9 cellular contexts compared by ENCODE assay signal in the genomic region with DNA sequence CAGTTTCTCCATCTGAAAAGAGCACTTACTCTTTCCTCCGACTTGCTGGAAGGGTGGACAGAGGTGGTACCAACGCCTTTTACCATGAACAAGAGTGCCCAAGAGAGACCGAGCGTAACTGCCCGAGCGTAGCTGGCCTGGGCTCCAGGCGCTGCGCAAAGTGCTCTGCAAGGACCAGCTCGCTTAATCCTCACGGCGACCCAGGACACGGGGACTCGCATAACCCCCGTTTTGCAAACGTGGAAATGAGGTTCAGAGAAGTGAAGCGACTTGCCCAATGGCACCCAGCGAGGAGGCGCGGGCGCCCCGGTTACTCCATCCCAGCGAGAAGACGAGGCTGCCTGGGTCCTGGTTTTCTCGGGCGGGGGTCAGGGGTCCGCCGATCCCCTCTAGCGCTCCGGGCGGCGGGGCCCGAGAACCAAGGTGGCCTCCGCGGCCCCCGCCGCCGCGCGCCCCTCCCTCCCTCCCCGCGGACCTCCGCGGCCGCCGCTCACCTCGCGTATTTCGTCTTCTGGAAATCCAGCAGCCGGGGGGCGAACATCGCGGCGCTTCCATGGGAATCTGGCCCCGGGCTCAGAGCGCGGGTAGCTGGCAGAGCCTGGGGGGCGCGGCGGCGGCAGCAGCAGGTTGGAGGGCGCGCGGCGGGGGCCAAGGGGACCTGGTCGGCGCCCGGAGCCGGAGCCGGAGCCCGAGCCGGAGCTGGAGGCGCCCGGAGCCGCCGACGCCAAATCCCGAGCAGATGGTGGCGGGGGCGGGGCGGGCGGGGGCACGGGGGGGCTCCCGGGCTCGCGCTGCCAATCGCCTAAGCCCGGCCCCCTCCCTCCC. TPM values are rescaled to one million over a fixed set of nuclear protein-coding genes. Genes with fewer than 3 reads are reported as not detected.
DNase-seq lines count a peak whose midpoint lies in the region; ATAC-seq and TF ChIP-seq lines count a peak whose summit lies in the region.
"Had no signal": no experiment of that assay in that cellular context is flagged by ENCODE, and none has a peak within 500 bp of the region (broad histone marks: within the 10 kb centered on the region; RNA-seq: fewer than 3 reads in every experiment).

A gene with protein sequence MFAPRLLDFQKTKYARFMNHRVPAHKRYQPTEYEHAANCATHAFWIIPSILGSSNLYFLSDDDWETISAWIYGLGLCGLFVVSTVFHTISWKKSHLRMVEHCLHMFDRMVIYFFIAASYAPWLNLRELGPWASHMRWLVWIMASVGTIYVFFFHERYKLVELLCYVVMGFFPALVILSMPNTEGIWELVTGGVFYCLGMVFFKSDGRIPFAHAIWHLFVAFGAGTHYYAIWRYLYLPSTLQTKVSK (minus strand): TSS at position 711 of the 825 bp plus-strand sequence. CDS start 170 bp downstream, at position 541.

- in situ Hi-C loops in GM13976 (cut with MboI; ENCODE audit: low sequenced_read_pairs, unreplicated experiment): no loop called here

- H4K5ac ChIP-seq in H9 (ENCODE audit: insufficient read length, low read depth, low read length): no peak within 1 kb of the TSS

- WGBS in H9 (ENCODE audit: extremely low coverage, insufficient read length, low lambda C conversion rate): no CpG with 5 or more reads among the region's 87 CpGs
- no CpG with 5 or more reads among the region's 87 CpGs for WGBS in neuronal stem cell (ENCODE audit: extremely low coverage in 2 of 2, insufficient read length in 2 of 2, insufficient replicate concordance in 1 of 2), 2 donors

- H3K9me3 Mint-ChIP-seq in CD8-positive, alpha-beta T cell: no peaks in the 10 kb centered on the region
- peaks cover 3% of the 10 kb centered on the region in 2 experiments; a peak in 2 of 5 replicates for H3K9me3 Mint-ChIP-seq in H9
- H3K9me3 Mint-ChIP-seq in effector memory CD8-positive, alpha-beta T cell: no peaks in the 10 kb centered on the region

- H4K8ac ChIP-seq in H9 (replicated peaks; ENCODE audit: insufficient read length, low read depth, low read length): no peak within 1 kb of the TSS
- H4K8ac ChIP-seq in neuronal stem cell (ENCODE audit: low read depth, low read length): no peak within 1 kb of the TSS

- CTCF ChIA-PET in CD8-positive, alpha-beta T cell (lab: Charles Lee): no interaction called here

- intact Hi-C loops in CD8-positive, alpha-beta T cell (cut with DNase I, micrococcal nuclease): loop anchor here in 1 of 2 experiments (10.0 kb wide), 1 partner anchor 114 kb away; no protein-coding TSS in a partner anchor

- H2BK5ac ChIP-seq in H9 (ENCODE audit: insufficient read length, low read length) (no peak within 1 kb of the TSS), neuronal stem cell (ENCODE audit: low read length) (no peak within 1 kb of the TSS)

- peaks cover 39% of the 10 kb centered on the region for H3K27me3 Mint-ChIP-seq in CD8-positive, alpha-beta T cell (ENCODE audit: low read depth)
- H3K27me3 Mint-ChIP-seq in H9 (ENCODE audit: low read depth): peaks cover 66% of the 10 kb centered on the region
- H3K27me3 Mint-ChIP-seq in effector memory CD8-positive, alpha-beta T cell: peaks cover 51 to 80% of the 10 kb centered on the region in 2 donors

- H2AK5ac ChIP-seq in H9 (ENCODE audit: insufficient read length, low read length): no peak within 1 kb of the TSS
- no peak within 1 kb of the TSS for H2AK5ac ChIP-seq in neuronal stem cell (ENCODE audit: low read depth, low read length)

- H3K4me2 ChIP-seq in H9 (ENCODE audit: insufficient read depth, insufficient read length, low read length): peak within 1 kb of the TSS; percentile 46
- H3K4me2 ChIP-seq in neuronal stem cell (ENCODE audit: insufficient read depth, low read length, poor library complexity, severe bottlenecking): peak within 1 kb of the TSS; percentile 100

- DNase-seq in CD8-positive, alpha-beta T cell: no peak
- DNase-seq in H9 (peak; percentile 43), neuronal stem cell (ENCODE audit: low spot score) (peak; percentile 27), SHP77 treated with DMSO at 0.1 percent for 48 hours (lab: John Stamatoyannopoulos, UW) (no peak), GM13976 (ENCODE audit: low spot score) (no peak)
- no peak for DNase-seq in effector memory CD8-positive, alpha-beta T cell
- DNase-seq: stimulated activated naive CD4-positive, alpha-beta T cell had no signal

- POLR2A ChIA-PET in CD8-positive, alpha-beta T cell (lab: Charles Lee): no interaction called here

- H2BK15ac ChIP-seq in H9 (ENCODE audit: low read depth, low read length) (no peak within 1 kb of the TSS), neuronal stem cell (ENCODE audit: low read length) (no peak within 1 kb of the TSS)

- no peaks in the 10 kb centered on the region for H3K36me3 Mint-ChIP-seq in CD8-positive, alpha-beta T cell
- no peaks in the 10 kb centered on the region; a peak in 1 of 7 replicates for H3K36me3 Mint-ChIP-seq in H9 (ENCODE audit: insufficient read depth in 1 of 3, low read depth in 3 of 3)
- H3K36me3 Mint-ChIP-seq in effector memory CD8-positive, alpha-beta T cell (ENCODE audit: insufficient read depth): no peaks in the 10 kb centered on the region

- H3K36me3 ChIP-seq in CD8-positive, alpha-beta T cell (ENCODE audit: insufficient read depth, low read length): no peaks in the 10 kb centered on the region
- H3K36me3 ChIP-seq in neuronal stem cell (replicated peaks in 1 of 2; ENCODE audit: control insufficient read depth in 2 of 2, insufficient read depth in 2 of 2, low read length in 2 of 2): no peaks in the 10 kb centered on the region

- no peak within 1 kb of the TSS for H2AFZ ChIP-seq in H9 (ENCODE audit: low read length)
- H2AFZ ChIP-seq in neuronal stem cell (ENCODE audit: low read length): peak within 1 kb of the TSS; percentile 87

- no peak within 1 kb of the TSS for H3K27ac ChIP-seq in CD8-positive, alpha-beta T cell (ENCODE audit: low read depth, low read length)
- H3K27ac ChIP-seq in H9 (ENCODE audit: insufficient read length, low read depth, low read length) (no peak within 1 kb of the TSS), neuronal stem cell (replicated peaks; ENCODE audit: low read length) (no peak within 1 kb of the TSS)

- no peak within 1 kb of the TSS for H3K4me3 ChIP-seq in CD8-positive, alpha-beta T cell (ENCODE audit: low read depth, low read length)
- peak within 1 kb of the TSS; percentile 17 to 41 for H3K4me3 ChIP-seq in neuronal stem cell (ENCODE audit: low read length in 2 of 2)

- H3K27me3 ChIP-seq in CD8-positive, alpha-beta T cell (ENCODE audit: insufficient read depth, low read length): peaks cover 12% of the 10 kb centered on the region
- peaks cover 12% of the 10 kb centered on the region; the same call in 1 of the 2 replicates for H3K27me3 ChIP-seq in H9 (ENCODE audit: insufficient read depth, low read length)
- peaks cover 5 to 37% (median 17%) of the 10 kb centered on the region in 3 experiments for H3K27me3 ChIP-seq in neuronal stem cell (ENCODE audit: control insufficient read depth in 3 of 3, insufficient read depth in 3 of 3, low read depth in 1 of 3, low read length in 3 of 3)

- H3K14ac ChIP-seq in H9 (ENCODE audit: insufficient read depth, low read length): no peak within 1 kb of the TSS; the same call in 1 of the 2 replicates
- no peak within 1 kb of the TSS for H3K14ac ChIP-seq in neuronal stem cell (ENCODE audit: low read length)

- no peak for TF ChIP-seq CTCF in CD8-positive, alpha-beta T cell (IDR thresholded peaks at IDR 0.05)
- TF ChIP-seq CTCF in H9 (conservative IDR thresholded peaks at IDR 0.05): no peak
- TF ChIP-seq CTCF in GM13976 (IDR thresholded peaks at IDR 0.05; ENCODE audit: borderline replicate concordance, control extremely low read depth, extremely low read depth, insufficient read depth, missing control alignments): no peak

- H2BK20ac ChIP-seq in H9 (ENCODE audit: low read depth, low read length, poor library complexity, severe bottlenecking): no peak within 1 kb of the TSS

- H3K79me1 ChIP-seq in H9 (ENCODE audit: insufficient read depth, low read depth, low read length, poor library complexity, severe bottlenecking): no peaks in the 10 kb centered on the region
- no peaks in the 10 kb centered on the region for H3K79me1 ChIP-seq in neuronal stem cell (ENCODE audit: low read depth, low read length)

- H3K79me2 ChIP-seq in H9 (ENCODE audit: insufficient read depth, low read length): no peaks in the 10 kb centered on the region

- no peak within 1 kb of the TSS for H3K18ac ChIP-seq in H9 (ENCODE audit: insufficient read length, low read depth, low read length)
- peak within 1 kb of the TSS; percentile 71 for H3K18ac ChIP-seq in neuronal stem cell (ENCODE audit: low read length)

- ATAC-seq in CD8-positive, alpha-beta T cell: no peak
- ATAC-seq in effector memory CD8-positive, alpha-beta T cell (replicated peaks): no peak
- ATAC-seq in activated CD4-positive, CD25-positive, alpha-beta regulatory T cell treated with anti-CD3 and anti-CD28 coated beads, Interleukin-2, amount 50 U/mL, for 24 hours: no peak
- no peak for ATAC-seq in GM18858 (IDR thresholded peaks at IDR 0.05; ENCODE audit: unreplicated experiment)

- no peak within 1 kb of the TSS for H2BK12ac ChIP-seq in H9 (ENCODE audit: insufficient read length, low read depth, low read length)
- H2BK12ac ChIP-seq in neuronal stem cell (ENCODE audit: low read length): no peak within 1 kb of the TSS

- no peaks in the 10 kb centered on the region for H4K20me1 ChIP-seq in H9 (ENCODE audit: control insufficient read depth, insufficient read depth, insufficient read length)

- no peak within 1 kb of the TSS for H3T11ph ChIP-seq in H9 (ENCODE audit: low read length)

- H2BK120ac ChIP-seq in H9 (ENCODE audit: low read depth, low read length, poor library complexity, severe bottlenecking) (no peak within 1 kb of the TSS), neuronal stem cell (ENCODE audit: low read depth, low read length) (no peak within 1 kb of the TSS)

- H3K4me1 Mint-ChIP-seq in CD8-positive, alpha-beta T cell (ENCODE audit: low read depth): peaks cover 7% of the 10 kb centered on the region
- peaks cover 5% of the 10 kb centered on the region in 2 experiments for H3K4me1 Mint-ChIP-seq in H9
- peaks cover 0 to 4% of the 10 kb centered on the region in 2 donors for H3K4me1 Mint-ChIP-seq in effector memory CD8-positive, alpha-beta T cell (ENCODE audit: low read depth in 2 of 2)

- H3K23me2 ChIP-seq in H9 (ENCODE audit: insufficient read length, low read depth, low read length, poor library complexity, severe bottlenecking): no peaks in the 10 kb centered on the region

- H3K4me1 ChIP-seq in CD8-positive, alpha-beta T cell (ENCODE audit: insufficient read depth, low read length): no peaks in the 10 kb centered on the region
- H3K4me1 ChIP-seq in H9 (ENCODE audit: insufficient read depth, low read length): no peaks in the 10 kb centered on the region
- peaks cover 0 to 2% of the 10 kb centered on the region in 2 donors for H3K4me1 ChIP-seq in neuronal stem cell (ENCODE audit: control insufficient read depth in 2 of 2, insufficient read depth in 1 of 2, low read depth in 1 of 2, low read length in 2 of 2)

- H3K4ac ChIP-seq in H9 (ENCODE audit: low read depth, low read length): no peak within 1 kb of the TSS
- H3K4ac ChIP-seq in neuronal stem cell (ENCODE audit: low read length): no peak within 1 kb of the TSS

- no peak within 1 kb of the TSS for H3K56ac ChIP-seq in H9 (ENCODE audit: insufficient read length, low read depth, low read length)

- H3K23ac ChIP-seq in H9 (ENCODE audit: insufficient read length, low read depth, low read length): no peak within 1 kb of the TSS
- H3K23ac ChIP-seq in neuronal stem cell (ENCODE audit: low read depth, low read length, poor library complexity): no peak within 1 kb of the TSS

- H3K9me3 ChIP-seq in CD8-positive, alpha-beta T cell (ENCODE audit: low read length): no peaks in the 10 kb centered on the region
- H3K9me3 ChIP-seq in H9 (ENCODE audit: control insufficient read depth, low read depth, low read length) (no peaks in the 10 kb centered on the region), neuronal stem cell (replicated peaks in 1 of 2; ENCODE audit: control insufficient read depth in 2 of 2, insufficient read depth in 1 of 2, low read depth in 1 of 2, low read length in 2 of 2) (peaks cover 0 to 2% of the 10 kb centered on the region in 2 donors)

- H3K27ac Mint-ChIP-seq in CD8-positive, alpha-beta T cell: no peak within 1 kb of the TSS
- no peak within 1 kb of the TSS for H3K27ac Mint-ChIP-seq in H9
- no peak within 1 kb of the TSS for H3K27ac Mint-ChIP-seq in effector memory CD8-positive, alpha-beta T cell

- no peak within 1 kb of the TSS for H4K91ac ChIP-seq in H9 (ENCODE audit: insufficient read length, low read depth, low read length)
- no peak within 1 kb of the TSS for H4K91ac ChIP-seq in neuronal stem cell (ENCODE audit: low read depth, low read length, poor library complexity)

- H3K9ac ChIP-seq in H9 (ENCODE audit: extremely low read depth, insufficient read length, low read length): no peak within 1 kb of the TSS
- no peak within 1 kb of the TSS for H3K9ac ChIP-seq in neuronal stem cell (ENCODE audit: low read depth, low read length, poor library complexity)

- peak within 1 kb of the TSS; percentile 73 for H3K4me3 Mint-ChIP-seq in CD8-positive, alpha-beta T cell
- peak within 1 kb of the TSS; percentile 70 to 91 for H3K4me3 Mint-ChIP-seq in H9
- peak within 1 kb of the TSS; percentile 56 to 73 for H3K4me3 Mint-ChIP-seq in effector memory CD8-positive, alpha-beta T cell

RNA-seq across cellular contexts. Expression of the gene that starts here (rescaled TPM):
- not detected for total RNA-seq in CD8-positive, alpha-beta T cell
- total RNA-seq in H9 (2021): 0.11 and 0.20 TPM in 2 replicates
- polyA plus RNA-seq in neuronal stem cell (2013, experiment 1 of 2): 0.13 TPM
- 0.17 TPM for polyA plus RNA-seq in neuronal stem cell (2013, experiment 2 of 2)

Comparison
In these comparisons a context has a peak if more than half of its experiments do, and no peak if none do; other contexts are left out.
1. Peak in DNase-seq and H3K4me2 ChIP-seq in H9; RNA of the gene not detected or under 1 TPM.